ENCODE assay signal across 20 cellular contexts in genomic region chr3:140765246-140765645, GRCh38.
"Had no signal": no experiment of that assay in that cellular context is flagged by ENCODE, and none has a peak within 500 bp of the region (broad histone marks: within the 10 kb centered on the region; RNA-seq: fewer than 3 reads in every experiment).

No MANE protein-coding gene starts in this region.

- FAIRE-seq: islet of Langerhans had no signal

- ATAC-seq: gastrocnemius medialis; heart right ventricle; naive thymus-derived CD8-positive, alpha-beta T cell; psoas muscle; sciatic nerve had no signal

- H3K9me3 ChIP-seq: gastrocnemius medialis, heart right ventricle, neutrophil, psoas muscle, stomach, thoracic aorta, transverse colon had no signal

- H3K4me3 ChIP-seq: dorsolateral prefrontal cortex, gastrocnemius medialis, heart right ventricle, psoas muscle, skin epidermis, stomach, thoracic aorta, transverse colon had no signal

- H3K27me3 ChIP-seq: gastrocnemius medialis, neutrophil, stomach, transverse colon had no signal

- H3K27ac ChIP-seq: dorsolateral prefrontal cortex, gastrocnemius medialis, heart right ventricle, neutrophil, psoas muscle, skin epidermis, stomach, thoracic aorta, transverse colon had no signal

- H3K4me1 ChIP-seq: gastrocnemius medialis, heart right ventricle, psoas muscle, stomach, transverse colon had no signal

- DNase-seq: cortex of kidney; dorsolateral prefrontal cortex; effector CD8-positive, alpha-beta T cell; gastrocnemius medialis; heart right ventricle; hypothalamus; kidney glomerular epithelial cell; mesendoderm; naive thymus-derived CD8-positive, alpha-beta T cell; psoas muscle; stimulated activated CD4-positive, alpha-beta T cell treated with anti-CD3 and anti-CD28 coated beads, Interleukin-12 subunit alpha, Interleukin-12 subunit beta, amount 100 ng/mL, for 4 hours; stimulated activated naive CD4-positive, alpha-beta T cell; stomach; substantia nigra; transverse colon had no signal

- H3K36me3 ChIP-seq: gastrocnemius medialis, heart right ventricle, neutrophil, stomach, thoracic aorta, transverse colon had no signal
